34 cellular contexts compared by ENCODE assay signal in genomic region chr2:56318147-56318546, GRCh38.
"Had no signal": no experiment of that assay in that cellular context is flagged by ENCODE, and none has a peak within 500 bp of the region (broad histone marks: within the 10 kb centered on the region; RNA-seq: fewer than 3 reads in every experiment).

No MANE protein-coding gene starts in this region.

- H3K4me1 ChIP-seq: ascending aorta, breast epithelium, colonic mucosa, esophagus squamous epithelium, gastroesophageal sphincter had no signal

- H3K27me3 ChIP-seq: ascending aorta, breast epithelium, cardiac muscle cell, colonic mucosa, esophagus squamous epithelium, gastroesophageal sphincter, heart right ventricle, hepatocyte had no signal

- DNase-seq: activated CD4-positive, alpha-beta memory T cell treated with anti-CD3 and anti-CD28 coated beads for 36 hours; activated CD4-positive, alpha-beta T cell treated with anti-CD3 and anti-CD28 coated beads for 36 hours; activated CD4-positive, alpha-beta T cell treated with anti-CD3 and anti-CD28 coated beads, Interleukin-2, amount 10 ng/mL, durations not matched to agents 24 days and 14 days; activated CD4-positive, CD25-positive, alpha-beta regulatory T cell; activated CD4-positive, CD25-positive, alpha-beta regulatory T cell treated with anti-CD3 and anti-CD28 coated beads, Interleukin-2, amount 50 U/mL, for 72 hours; activated CD8-positive, alpha-beta memory T cell treated with anti-CD3 and anti-CD28 coated beads, Interleukin-2, amount 10 ng/mL, durations not matched to agents 7 days and 5 days; activated CD8-positive, alpha-beta memory T cell treated with anti-CD3 and anti-CD28 coated beads, Interleukin-2, amount 50 U/mL, for 4 hours; activated CD8-positive, alpha-beta T cell treated with anti-CD3 and anti-CD28 coated beads, Interleukin-2, amount 10 ng/mL, durations not matched to agents 7 days and 5 days; activated effector memory CD4-positive, alpha-beta T cell treated with anti-CD3 and anti-CD28 coated beads, Interleukin-2, amount 50 U/mL, for 16 hours; activated naive CD4-positive, alpha-beta T cell treated with anti-CD3 and anti-CD28 coated beads for 36 hours; activated naive CD8-positive, alpha-beta T cell treated with anti-CD3 and anti-CD28 coated beads, Interleukin-2, amount 10 ng/mL, durations not matched to agents 7 days and 5 days; activated T-cell treated with anti-CD3 and anti-CD28 coated beads, Interleukin-2, amount 50 U/mL, for 1 hour; activated T-cell treated with anti-CD3 and anti-CD28 coated beads, Interleukin-2, amount 50 U/mL, for 48 hours; central memory CD4-positive, alpha-beta T cell; cerebellar nuclear complex; colonic mucosa; effector CD8-positive, alpha-beta T cell; esophagus squamous epithelium; foreskin melanocyte; heart right ventricle; T1000 had no signal

- H3K9me3 Mint-ChIP-seq: activated naive CD4-positive, alpha-beta T cell treated with anti-CD3 and anti-CD28 coated beads for 36 hours; activated naive CD4-positive, alpha-beta T cell treated with anti-CD3 and anti-CD28 coated beads, Interleukin-2, amount 50 U/mL, for 24 hours; activated naive CD8-positive, alpha-beta T cell treated with anti-CD3 and anti-CD28 coated beads, Interleukin-2, amount 10 ng/mL, durations not matched to agents 7 days and 5 days; activated T-helper 1 cell treated with anti-CD3 and anti-CD28 coated beads, Interleukin-12 subunit alpha, Interleukin-12 subunit beta, Interleukin-2, Interleukin-4 antibody, amounts not matched to agents 30 ng/mL and 10 ng/mL and 1 ng/mL, durations not matched to agents 14 hours and 24 hours and 36 hours; T-helper 2 cell treated with Interferon-gamma antibody and Interleukin-4, amounts not matched to agents 5 μg/mL and 100 μg/mL, for 36 hours had no signal

- ATAC-seq: activated CD4-positive, alpha-beta T cell treated with anti-CD3 and anti-CD28 coated beads for 36 hours; activated CD8-positive, alpha-beta memory T cell treated with anti-CD3 and anti-CD28 coated beads, Interleukin-2, amount 10 ng/mL, durations not matched to agents 7 days and 5 days; activated CD8-positive, alpha-beta T cell treated with anti-CD3 and anti-CD28 coated beads, Interleukin-2, amount 10 ng/mL, durations not matched to agents 7 days and 5 days; gastroesophageal sphincter; heart right ventricle had no signal

- H3K27ac Mint-ChIP-seq: activated CD4-positive, alpha-beta memory T cell treated with anti-CD3 and anti-CD28 coated beads for 36 hours; activated CD4-positive, alpha-beta T cell treated with anti-CD3 and anti-CD28 coated beads for 36 hours; activated CD4-positive, alpha-beta T cell treated with anti-CD3 and anti-CD28 coated beads, Interleukin-2, amount 10 ng/mL, durations not matched to agents 24 days and 14 days; activated CD8-positive, alpha-beta memory T cell treated with anti-CD3 and anti-CD28 coated beads, Interleukin-2, amount 10 ng/mL, durations not matched to agents 7 days and 5 days; activated CD8-positive, alpha-beta T cell treated with anti-CD3 and anti-CD28 coated beads, Interleukin-2, amount 10 ng/mL, durations not matched to agents 7 days and 5 days; activated naive CD4-positive, alpha-beta T cell treated with anti-CD3 and anti-CD28 coated beads for 36 hours; activated naive CD4-positive, alpha-beta T cell treated with anti-CD3 and anti-CD28 coated beads, Interleukin-2, amount 50 U/mL, for 24 hours; activated naive CD8-positive, alpha-beta T cell treated with anti-CD3 and anti-CD28 coated beads, Interleukin-2, amount 10 ng/mL, durations not matched to agents 7 days and 5 days; activated T-helper 1 cell treated with anti-CD3 and anti-CD28 coated beads, Interleukin-12 subunit alpha, Interleukin-12 subunit beta, Interleukin-2, Interleukin-4 antibody, amounts not matched to agents 30 ng/mL and 10 ng/mL and 1 ng/mL, durations not matched to agents 14 hours and 24 hours and 36 hours; activated T-helper 2 cell treated with anti-CD3 and anti-CD28 coated beads, Interferon-gamma antibody, Interleukin-2, Interleukin-4, amounts not matched to agents 10 μg/mL and 5 μg/mL and 100 μg/mL, durations not matched to agents 14 hours and 24 hours and 36 hours; brain; T-helper 2 cell treated with Interferon-gamma antibody and Interleukin-4, amounts not matched to agents 5 μg/mL and 100 μg/mL, for 36 hours had no signal

- H3K36me3 ChIP-seq: ascending aorta, breast epithelium, cardiac muscle cell, colonic mucosa, esophagus squamous epithelium, gastroesophageal sphincter, heart right ventricle had no signal

- H3K4me3 ChIP-seq: ascending aorta, breast epithelium, cardiac muscle cell, colonic mucosa, esophagus squamous epithelium, gastroesophageal sphincter, heart right ventricle, hepatocyte had no signal

- H3K9me3 ChIP-seq: ascending aorta, colonic mucosa, esophagus squamous epithelium, gastroesophageal sphincter had no signal

- H3K27ac ChIP-seq: ascending aorta, breast epithelium, cardiac muscle cell, colonic mucosa, epithelial cell of prostate, esophagus squamous epithelium, gastroesophageal sphincter, hepatocyte had no signal

- H3K36me3 Mint-ChIP-seq: activated CD4-positive, alpha-beta memory T cell treated with anti-CD3 and anti-CD28 coated beads for 36 hours; activated CD8-positive, alpha-beta memory T cell treated with anti-CD3 and anti-CD28 coated beads, Interleukin-2, amount 10 ng/mL, durations not matched to agents 7 days and 5 days; activated naive CD4-positive, alpha-beta T cell treated with anti-CD3 and anti-CD28 coated beads, Interleukin-2, amount 50 U/mL, for 24 hours; activated naive CD8-positive, alpha-beta T cell treated with anti-CD3 and anti-CD28 coated beads, Interleukin-2, amount 10 ng/mL, durations not matched to agents 7 days and 5 days; brain had no signal

- H3K4me1 Mint-ChIP-seq: activated CD4-positive, alpha-beta T cell treated with anti-CD3 and anti-CD28 coated beads for 36 hours; activated CD4-positive, alpha-beta T cell treated with anti-CD3 and anti-CD28 coated beads, Interleukin-2, amount 10 ng/mL, durations not matched to agents 24 days and 14 days; activated CD8-positive, alpha-beta memory T cell treated with anti-CD3 and anti-CD28 coated beads, Interleukin-2, amount 10 ng/mL, durations not matched to agents 7 days and 5 days; activated naive CD4-positive, alpha-beta T cell treated with anti-CD3 and anti-CD28 coated beads, Interleukin-2, amount 50 U/mL, for 24 hours; activated naive CD8-positive, alpha-beta T cell treated with anti-CD3 and anti-CD28 coated beads, Interleukin-2, amount 10 ng/mL, durations not matched to agents 7 days and 5 days had no signal

- H3K27me3 Mint-ChIP-seq: activated CD4-positive, alpha-beta memory T cell treated with anti-CD3 and anti-CD28 coated beads for 36 hours; activated CD4-positive, alpha-beta T cell treated with anti-CD3 and anti-CD28 coated beads for 36 hours; activated CD4-positive, alpha-beta T cell treated with anti-CD3 and anti-CD28 coated beads, Interleukin-2, amount 10 ng/mL, durations not matched to agents 24 days and 14 days; activated CD8-positive, alpha-beta memory T cell treated with anti-CD3 and anti-CD28 coated beads, Interleukin-2, amount 10 ng/mL, durations not matched to agents 7 days and 5 days; activated naive CD4-positive, alpha-beta T cell treated with anti-CD3 and anti-CD28 coated beads, Interleukin-2, amount 50 U/mL, for 24 hours; activated naive CD8-positive, alpha-beta T cell treated with anti-CD3 and anti-CD28 coated beads, Interleukin-2, amount 10 ng/mL, durations not matched to agents 7 days and 5 days had no signal

- FAIRE-seq: endometrium, endothelial cell of umbilical vein had no signal

- H3K4me3 Mint-ChIP-seq: activated CD4-positive, alpha-beta memory T cell treated with anti-CD3 and anti-CD28 coated beads for 36 hours; activated CD4-positive, alpha-beta T cell treated with anti-CD3 and anti-CD28 coated beads for 36 hours; activated CD4-positive, alpha-beta T cell treated with anti-CD3 and anti-CD28 coated beads, Interleukin-2, amount 10 ng/mL, durations not matched to agents 24 days and 14 days; activated CD8-positive, alpha-beta memory T cell treated with anti-CD3 and anti-CD28 coated beads, Interleukin-2, amount 10 ng/mL, durations not matched to agents 7 days and 5 days; activated CD8-positive, alpha-beta T cell treated with anti-CD3 and anti-CD28 coated beads, Interleukin-2, amount 10 ng/mL, durations not matched to agents 7 days and 5 days; activated naive CD4-positive, alpha-beta T cell treated with anti-CD3 and anti-CD28 coated beads for 36 hours; activated naive CD4-positive, alpha-beta T cell treated with anti-CD3 and anti-CD28 coated beads, Interleukin-2, amount 50 U/mL, for 24 hours; activated naive CD8-positive, alpha-beta T cell treated with anti-CD3 and anti-CD28 coated beads, Interleukin-2, amount 10 ng/mL, durations not matched to agents 7 days and 5 days; activated T-helper 1 cell treated with anti-CD3 and anti-CD28 coated beads, Interleukin-12 subunit alpha, Interleukin-12 subunit beta, Interleukin-2, Interleukin-4 antibody, amounts not matched to agents 30 ng/mL and 10 ng/mL and 1 ng/mL, durations not matched to agents 14 hours and 24 hours and 36 hours; brain; T-helper 2 cell treated with Interferon-gamma antibody and Interleukin-4, amounts not matched to agents 5 μg/mL and 100 μg/mL, for 36 hours had no signal
